ENCODE assay signal across 1 cellular context in the genomic region with DNA sequence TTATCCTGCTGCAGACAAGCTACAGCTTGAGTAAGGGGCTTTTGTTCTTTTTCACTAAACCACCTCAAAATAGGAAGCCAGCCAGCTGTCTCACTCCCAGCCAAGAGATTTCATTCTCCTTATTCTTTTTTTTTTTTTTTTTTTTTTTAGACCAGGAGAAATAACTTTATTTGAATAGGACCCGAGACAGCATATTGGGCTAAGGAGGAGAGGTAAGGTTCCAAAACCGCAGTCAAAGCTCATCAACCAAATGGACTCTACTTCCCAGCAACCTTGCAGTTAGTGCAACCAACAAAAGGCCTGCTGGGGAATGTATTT.
TF ChIP-seq lines count a peak whose summit lies in the region.

No MANE protein-coding gene starts in this region.

TF ChIP-seq in K562, 482 proteins besides CTCF, POLR2A, EP300 and RAD21:
- TF ChIP-seq ZNF384 (IDR thresholded peaks at IDR 0.05; ENCODE audit: low read depth, low read length) (peak; percentile 73), ZBTB40 (IDR thresholded peaks at IDR 0.05) (peak; percentile 90), ZBTB40 (CRISPR knock-in tag; IDR thresholded peaks at IDR 0.05) (peak; percentile 51; the same call in 1 of the 2 replicates)
